In the genomic region with DNA sequence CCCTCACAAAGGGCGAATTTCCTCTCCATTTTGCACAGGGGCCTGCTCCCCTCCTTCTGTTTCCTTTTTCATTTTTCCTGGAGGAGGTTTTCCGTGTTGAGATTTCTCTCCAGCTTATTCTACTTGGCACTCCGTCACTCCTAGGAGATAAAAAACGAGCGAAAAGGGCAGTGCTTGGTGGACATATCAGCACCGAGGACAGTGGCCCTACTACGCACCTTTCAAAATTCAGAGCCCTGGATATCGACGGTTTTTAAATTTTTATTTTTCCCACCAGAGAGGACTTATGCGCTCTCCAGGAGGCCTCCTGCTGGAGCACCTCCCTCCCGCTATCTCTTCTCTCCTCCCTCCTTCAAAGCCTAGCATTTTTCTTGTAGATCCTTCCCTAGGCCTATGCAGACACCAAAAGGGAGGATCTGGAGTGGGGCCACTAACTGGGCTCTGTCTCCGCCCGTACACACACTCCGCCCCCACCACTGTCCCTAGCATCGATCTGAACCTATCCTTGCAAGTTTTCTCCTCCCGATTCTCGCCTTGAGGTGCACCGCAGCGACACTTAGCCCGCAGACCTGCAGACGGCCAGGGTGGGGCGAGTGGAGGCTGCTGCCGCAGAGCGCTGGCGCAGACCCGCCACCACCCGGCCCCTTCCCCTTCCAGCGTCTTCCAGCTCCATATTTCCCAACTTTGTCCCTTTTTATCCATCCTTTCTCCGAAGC, we compare ENCODE assay signal across 12 cellular contexts. TPM values are rescaled to one million over a fixed set of nuclear protein-coding genes. Genes with fewer than 3 reads are reported as not detected.
"Had no signal": no experiment of that assay in that cellular context is flagged by ENCODE, and none has a peak within 500 bp of the region (broad histone marks: within the 10 kb centered on the region; RNA-seq: fewer than 3 reads in every experiment).

No MANE protein-coding gene starts in this region.

- H3K4me3 ChIP-seq: right atrium auricular region, skin epidermis, stomach, thoracic aorta had no signal

- H3K27ac Mint-ChIP-seq: activated B cell treated with CpG ODN at 0.5 μM for 24 hours; activated CD4-positive, alpha-beta T cell treated with anti-CD3 and anti-CD28 coated beads, Interleukin-2, amount 10 ng/mL, durations not matched to agents 24 days and 14 days; activated naive CD4-positive, alpha-beta T cell treated with anti-CD3 and anti-CD28 coated beads for 36 hours; effector memory CD8-positive, alpha-beta T cell had no signal

- H3K9me3 ChIP-seq: right atrium auricular region, stomach, thoracic aorta had no signal

- ATAC-seq: effector memory CD8-positive, alpha-beta T cell had no signal

- H3K4me3 Mint-ChIP-seq: activated B cell treated with CpG ODN at 0.5 μM for 24 hours; activated CD4-positive, alpha-beta T cell treated with anti-CD3 and anti-CD28 coated beads, Interleukin-2, amount 10 ng/mL, durations not matched to agents 24 days and 14 days; activated naive CD4-positive, alpha-beta T cell treated with anti-CD3 and anti-CD28 coated beads for 36 hours; effector memory CD8-positive, alpha-beta T cell had no signal

- H3K27ac ChIP-seq: right atrium auricular region, skin epidermis, stomach, thoracic aorta had no signal

- H3K9me3 Mint-ChIP-seq: activated B cell treated with CpG ODN at 0.5 μM for 24 hours; activated CD4-positive, alpha-beta T cell treated with anti-CD3 and anti-CD28 coated beads, Interleukin-2, amount 10 ng/mL, durations not matched to agents 24 days and 14 days; activated naive CD4-positive, alpha-beta T cell treated with anti-CD3 and anti-CD28 coated beads for 36 hours; effector memory CD8-positive, alpha-beta T cell had no signal

- H3K36me3 ChIP-seq: right atrium auricular region, stomach, thoracic aorta had no signal

- H3K4me1 ChIP-seq: right atrium auricular region, stomach had no signal

- DNase-seq: activated B cell treated with CpG ODN at 0.5 μM for 24 hours; activated CD4-positive, alpha-beta T cell treated with anti-CD3 and anti-CD28 coated beads, Interleukin-2, amount 10 ng/mL, durations not matched to agents 24 days and 14 days; activated naive CD4-positive, alpha-beta T cell treated with anti-CD3 and anti-CD28 coated beads for 36 hours; caudate nucleus; cortex of kidney; effector memory CD8-positive, alpha-beta T cell; stomach had no signal

- H3K4me1 Mint-ChIP-seq: activated B cell treated with CpG ODN at 0.5 μM for 24 hours had no signal

RNA-seq across cellular contexts. Expression of a gene that starts 17.8 kb away (rescaled TPM):
- total RNA-seq: activated B cell treated with CpG ODN at 0.5 μM for 24 hours; activated CD4-positive, alpha-beta T cell treated with anti-CD3 and anti-CD28 coated beads, Interleukin-2, amount 10 ng/mL, durations not matched to agents 24 days and 14 days; activated naive CD4-positive, alpha-beta T cell treated with anti-CD3 and anti-CD28 coated beads for 36 hours; T-helper 1 cell treated with Interleukin-12 subunit alpha and Interleukin-12 subunit beta and Interleukin-4 antibody, amounts not matched to agents 30 ng/mL and 1 ng/mL, for 36 hours had no signal

RNA-seq across cellular contexts. Expression of a gene that starts 37.0 kb away (rescaled TPM):
- total RNA-seq: mesenteric fat pad had no signal
